9 cellular contexts compared by ENCODE assay signal in the genomic region with DNA sequence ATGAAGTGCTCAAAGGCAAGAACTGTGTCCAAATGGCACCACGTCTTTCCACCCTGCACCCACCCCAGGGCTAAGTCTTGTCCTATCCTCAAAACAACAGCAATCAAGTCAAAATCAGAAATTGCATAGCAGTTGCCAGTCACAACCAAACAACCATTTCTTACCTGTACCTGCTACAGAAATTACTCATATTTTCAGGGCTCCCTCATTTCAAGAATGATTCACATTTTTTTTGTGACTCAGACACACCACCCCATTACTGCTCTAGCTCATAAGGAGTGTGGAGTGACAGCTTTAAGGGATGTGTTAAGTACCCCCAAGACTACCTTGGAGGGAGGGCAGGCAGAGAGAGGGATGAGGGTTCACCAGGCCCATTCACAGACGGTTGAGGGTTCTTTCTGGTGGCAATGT.
DNase-seq lines count a peak whose midpoint lies in the region; ATAC-seq and TF ChIP-seq lines count a peak whose summit lies in the region.
"Had no signal": no experiment of that assay in that cellular context is flagged by ENCODE, and none has a peak within 500 bp of the region (broad histone marks: within the 10 kb centered on the region; RNA-seq: fewer than 3 reads in every experiment).

No MANE protein-coding gene starts in this region.

- in situ Hi-C loops in gastrocnemius medialis (cut with MboI; ENCODE audit: low sequenced_read_pairs in 4 of 4): no loop called here

- TF ChIP-seq CTCF in tibial nerve (IDR thresholded peaks at IDR 0.05): no peak
- no peak for TF ChIP-seq CTCF in gastrocnemius medialis (IDR thresholded peaks at IDR 0.05 in 4 of 5, conservative IDR thresholded peaks at IDR 0.05 in 1 of 5)
- no peak for TF ChIP-seq CTCF in dorsolateral prefrontal cortex (IDR thresholded peaks at IDR 0.05 in 54 of 56, conservative IDR thresholded peaks at IDR 0.05 in 2 of 56; ENCODE audit: low read depth in 1 of 56, partially characterized antibody in 56 of 56)

- no peak overlapping the region for H3K4me3 ChIP-seq in tibial nerve
- H3K4me3 ChIP-seq in gastrocnemius medialis: no peak overlapping the region
- no peak overlapping the region for H3K4me3 ChIP-seq in dorsolateral prefrontal cortex
- H3K4me3 ChIP-seq: right atrium auricular region had no signal

- no peaks in the 10 kb centered on the region for H3K4me1 ChIP-seq in tibial nerve
- H3K4me1 ChIP-seq in gastrocnemius medialis: no peaks in the 10 kb centered on the region
- H3K4me1 ChIP-seq: right atrium auricular region had no signal

- DNase-seq in EL (peak; percentile 29), M059J (ENCODE audit: low read depth) (peak; percentile 72), tibial nerve (ENCODE audit: low spot score in 2 of 2) (no peak), gastrocnemius medialis (no peak), dorsolateral prefrontal cortex (no peak)

- H3K27ac ChIP-seq in tibial nerve (no peak overlapping the region), gastrocnemius medialis (no peak overlapping the region), dorsolateral prefrontal cortex (no peak overlapping the region)
- H3K27ac ChIP-seq: right atrium auricular region had no signal

- TF ChIP-seq EP300 in tibial nerve (IDR thresholded peaks at IDR 0.05): no peak

- WGBS in tibial nerve, 2 donors: 83 to 89% methylated on average over 2 of the region's 2 CpGs

- ATAC-seq in GM21381 (IDR thresholded peaks at IDR 0.05; ENCODE audit: unreplicated experiment) (peak; percentile 66), esophagus mucosa (peak; percentile 64), GM21825 (IDR thresholded peaks at IDR 0.05; ENCODE audit: unreplicated experiment) (no peak), gastrocnemius medialis (no peak)

- TF ChIP-seq POLR2A in tibial nerve (IDR thresholded peaks at IDR 0.05) (no peak), gastrocnemius medialis (IDR thresholded peaks at IDR 0.05) (no peak)

- H3K36me3 ChIP-seq in tibial nerve (no peaks in the 10 kb centered on the region), gastrocnemius medialis (no peaks in the 10 kb centered on the region)
- H3K36me3 ChIP-seq: right atrium auricular region had no signal

- H3K27me3 ChIP-seq in tibial nerve: no peaks in the 10 kb centered on the region
- H3K27me3 ChIP-seq in gastrocnemius medialis: no peaks in the 10 kb centered on the region
- no peaks in the 10 kb centered on the region for H3K27me3 ChIP-seq in dorsolateral prefrontal cortex
- H3K27me3 ChIP-seq: right atrium auricular region had no signal

- H3K9me3 ChIP-seq in tibial nerve: no peaks in the 10 kb centered on the region
- H3K9me3 ChIP-seq in gastrocnemius medialis: no peaks in the 10 kb centered on the region
- H3K9me3 ChIP-seq: right atrium auricular region had no signal

- intact Hi-C loops in gastrocnemius medialis (cut with DNase I; ENCODE audit: low total_unique reads) (no loop called here), dorsolateral prefrontal cortex (cut with DNase I) (no loop called here)

Comparison
In these comparisons a context has a peak if more than half of its experiments do, and no peak if none do; other contexts are left out.
1. DNase-seq: peak in EL (single experiment) and M059J (single experiment); none in tibial nerve (0 of 2), gastrocnemius medialis (0 of 2) and dorsolateral prefrontal cortex (0 of 10).
2. ATAC-seq: peak in GM21381 (single experiment) and esophagus mucosa (single experiment); none in GM21825 (single experiment) and gastrocnemius medialis (0 of 2).